ENCODE assay signal across 8 cellular contexts in the genomic region with DNA sequence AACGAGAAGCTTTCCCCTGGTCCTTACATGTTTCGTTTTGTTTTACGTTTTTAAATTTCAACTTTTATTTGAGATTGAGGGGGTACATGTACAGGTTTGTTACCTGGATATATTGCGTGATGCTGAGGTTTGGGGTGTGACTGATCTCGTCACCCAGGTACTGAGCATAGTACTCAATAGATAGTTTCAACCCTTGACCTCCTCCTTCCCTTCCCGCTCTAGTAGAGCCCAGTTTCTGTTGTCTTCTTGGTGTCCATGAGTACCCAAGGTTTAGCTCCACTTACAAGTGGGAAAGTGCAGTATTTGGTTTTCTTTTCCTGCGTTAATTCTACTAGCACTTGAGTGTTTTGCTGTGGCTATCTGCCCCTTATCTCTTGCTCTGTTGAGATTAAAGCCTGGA. TPM values are rescaled to one million over a fixed set of nuclear protein-coding genes. Genes with fewer than 3 reads are reported as not detected.
DNase-seq lines count a peak whose midpoint lies in the region; ATAC-seq and TF ChIP-seq lines count a peak whose summit lies in the region.

No MANE protein-coding gene starts in this region.

- no peaks in the 10 kb centered on the region; the same call in 1 of the 2 replicates for H3K27me3 Mint-ChIP-seq in H9 (ENCODE audit: low read depth)

- H3K23ac ChIP-seq in H9 (ENCODE audit: insufficient read length, low read depth, low read length): no peak overlapping the region

- TF ChIP-seq CTCF in H9 (conservative IDR thresholded peaks at IDR 0.05): no peak
- TF ChIP-seq CTCF in WERI-Rb-1 (IDR thresholded peaks at IDR 0.05; ENCODE audit: low read depth, low read length): no peak
- TF ChIP-seq CTCF in adrenal gland (IDR thresholded peaks at IDR 0.05): no peak

- H3K27ac ChIP-seq in H9 (ENCODE audit: insufficient read length, low read depth, low read length) (no peak overlapping the region), WERI-Rb-1 (no peak overlapping the region), right cardiac atrium (ENCODE audit: low read length) (no peak overlapping the region), skeletal muscle tissue (ENCODE audit: low read depth, low read length) (no peak overlapping the region), adrenal gland (peak overlapping the region in 1 of 5 donors; percentile 61)

- no peak overlapping the region for H4K91ac ChIP-seq in H9 (ENCODE audit: insufficient read length, low read depth, low read length)

- H3T11ph ChIP-seq in H9 (ENCODE audit: low read length): no peak overlapping the region

- H3K36me3 Mint-ChIP-seq in H9 (ENCODE audit: insufficient read depth in 1 of 3, low read depth in 3 of 3): peaks cover 0 to 3% (median 0%) of the 10 kb centered on the region in 3 experiments; a peak in 4 of 7 replicates

- peaks cover 18% of the 10 kb centered on the region; the same call in 1 of the 2 replicates for H3K79me2 ChIP-seq in H9 (ENCODE audit: insufficient read depth, low read length)

- no peak overlapping the region for H2BK12ac ChIP-seq in H9 (ENCODE audit: insufficient read length, low read depth, low read length)

- H3K23me2 ChIP-seq in H9 (ENCODE audit: insufficient read length, low read depth, low read length, poor library complexity, severe bottlenecking): peaks cover 10% of the 10 kb centered on the region

- no peak overlapping the region for H2AFZ ChIP-seq in H9 (ENCODE audit: low read length)

- H3K4me1 Mint-ChIP-seq in H9: peaks cover 18 to 23% of the 10 kb centered on the region in 2 experiments

- intact Hi-C loops in right cardiac atrium (cut with DNase I): loop anchor here in 1 of 4 donors (10.0 kb wide), 1 partner anchor 129 kb away; a partner anchor contains a TSS
- intact Hi-C loops in adrenal gland (cut with DNase I): loop anchor here in 1 of 2 donors (10.0 kb wide), 1 partner anchor 129 kb away; a partner anchor contains a TSS

- H3K4me3 ChIP-seq in WERI-Rb-1 (ENCODE audit: low read depth, low read length) (peak overlapping the region; percentile 83), right cardiac atrium (ENCODE audit: low read length) (peak overlapping the region; percentile 84), skeletal muscle tissue (ENCODE audit: low read length in 3 of 3) (peak overlapping the region; percentile 92 to 94 (median 93)), adrenal gland (peak overlapping the region in 2 of 4 donors; percentile 86 to 95)

- no peak overlapping the region for H3K18ac ChIP-seq in H9 (ENCODE audit: insufficient read length, low read depth, low read length)

- no peak for TF ChIP-seq POLR2A in adrenal gland (IDR thresholded peaks at IDR 0.05)

- H3K9me3 Mint-ChIP-seq in H9: no peaks in the 10 kb centered on the region; a peak in 2 of 5 replicates

- no peak overlapping the region for H2BK15ac ChIP-seq in H9 (ENCODE audit: low read depth, low read length)

- no peak overlapping the region for H4K8ac ChIP-seq in H9 (replicated peaks; ENCODE audit: insufficient read length, low read depth, low read length)

- H2AK5ac ChIP-seq in H9 (ENCODE audit: insufficient read length, low read length): no peak overlapping the region

- no peak overlapping the region for H2BK20ac ChIP-seq in H9 (ENCODE audit: low read depth, low read length, poor library complexity, severe bottlenecking)

- no peak overlapping the region for H2BK5ac ChIP-seq in H9 (ENCODE audit: insufficient read length, low read length)

- H3K36me3 ChIP-seq in WERI-Rb-1: no peaks in the 10 kb centered on the region
- no peaks in the 10 kb centered on the region for H3K36me3 ChIP-seq in skeletal muscle tissue (ENCODE audit: control insufficient read depth in 3 of 3, insufficient read depth in 3 of 3, low read length in 3 of 3)
- no peaks in the 10 kb centered on the region for H3K36me3 ChIP-seq in adrenal gland (replicated peaks in 1 of 2)

- no peak overlapping the region for H3K4ac ChIP-seq in H9 (ENCODE audit: low read depth, low read length)

- H3K27ac Mint-ChIP-seq in H9: peak overlapping the region in 2 of 3 experiments; percentile 68 to 72; a peak in 2 of 7 replicates

- H3K9me3 ChIP-seq in H9 (ENCODE audit: control insufficient read depth, low read depth, low read length): no peaks in the 10 kb centered on the region
- H3K9me3 ChIP-seq in WERI-Rb-1 (ENCODE audit: severe bottlenecking): no peaks in the 10 kb centered on the region
- no peaks in the 10 kb centered on the region for H3K9me3 ChIP-seq in right cardiac atrium (ENCODE audit: control insufficient read depth, low read length)
- H3K9me3 ChIP-seq in skeletal muscle tissue (ENCODE audit: control insufficient read depth in 3 of 3, low read length in 3 of 3): no peaks in the 10 kb centered on the region
- H3K9me3 ChIP-seq in adrenal gland (replicated peaks in 1 of 3): no peaks in the 10 kb centered on the region

- no peak overlapping the region for H3K14ac ChIP-seq in H9 (ENCODE audit: insufficient read depth, low read length)

- ATAC-seq in right cardiac atrium (no peak), HG02642 (IDR thresholded peaks at IDR 0.05; ENCODE audit: poor library complexity, unreplicated experiment) (no peak), HG03139 (IDR thresholded peaks at IDR 0.05; ENCODE audit: unreplicated experiment) (no peak), GM18907 (IDR thresholded peaks at IDR 0.05; ENCODE audit: unreplicated experiment) (no peak)

- H3K4me3 Mint-ChIP-seq in H9: peak overlapping the region; percentile 89 to 93

- H3K4me2 ChIP-seq in H9 (ENCODE audit: insufficient read depth, insufficient read length, low read length): peak overlapping the region; percentile 93

- peaks cover 3% of the 10 kb centered on the region; the same call in 1 of the 2 replicates for H3K4me1 ChIP-seq in H9 (ENCODE audit: insufficient read depth, low read length)
- H3K4me1 ChIP-seq in right cardiac atrium (ENCODE audit: control insufficient read depth, insufficient read depth, low read length): peaks cover 5% of the 10 kb centered on the region
- H3K4me1 ChIP-seq in skeletal muscle tissue (ENCODE audit: control insufficient read depth in 3 of 3, insufficient read depth in 3 of 3, low read length in 3 of 3): peaks cover 17 to 30% (median 22%) of the 10 kb centered on the region in 3 donors
- peaks cover 25 to 33% of the 10 kb centered on the region in 2 donors for H3K4me1 ChIP-seq in adrenal gland (replicated peaks in 1 of 2)

- H3K9ac ChIP-seq in H9 (ENCODE audit: extremely low read depth, insufficient read length, low read length) (peak overlapping the region; percentile 81), skeletal muscle tissue (ENCODE audit: low read depth in 1 of 3, low read length in 3 of 3) (peak overlapping the region; percentile 69 to 95 (median 94))

- H3K27me3 ChIP-seq in H9 (ENCODE audit: insufficient read depth, low read length) (no peaks in the 10 kb centered on the region), WERI-Rb-1 (ENCODE audit: insufficient read depth, low read depth, severe bottlenecking) (no peaks in the 10 kb centered on the region), right cardiac atrium (ENCODE audit: control insufficient read depth, insufficient read depth) (no peaks in the 10 kb centered on the region), skeletal muscle tissue (ENCODE audit: control insufficient read depth in 3 of 3, insufficient read depth in 3 of 3, low read length in 3 of 3) (no peaks in the 10 kb centered on the region), adrenal gland (no peaks in the 10 kb centered on the region)

- DNase-seq in H9 (no peak), WERI-Rb-1 (no peak), right cardiac atrium (no peak), adrenal gland (no peak)

- H3K56ac ChIP-seq in H9 (ENCODE audit: insufficient read length, low read depth, low read length): no peak overlapping the region

- H4K5ac ChIP-seq in H9 (ENCODE audit: insufficient read length, low read depth, low read length): no peak overlapping the region

- H2BK120ac ChIP-seq in H9 (ENCODE audit: low read depth, low read length, poor library complexity, severe bottlenecking): no peak overlapping the region

- WGBS in H9 (ENCODE audit: extremely low coverage, insufficient read length, low lambda C conversion rate): no CpG with 5 or more reads among the region's 7 CpGs
- 9% methylated on average over 7 of the region's 7 CpGs for WGBS in right cardiac atrium
- WGBS in adrenal gland, 4 donors: 11 to 20% (median 17%) methylated on average over 7 of the region's 7 CpGs

- peaks cover under 1% of the 10 kb centered on the region for H3K79me1 ChIP-seq in H9 (ENCODE audit: insufficient read depth, low read depth, low read length, poor library complexity, severe bottlenecking)

- no peaks in the 10 kb centered on the region for H4K20me1 ChIP-seq in H9 (ENCODE audit: control insufficient read depth, insufficient read depth, insufficient read length)

RNA-seq across cellular contexts. Expression of a gene that starts 47.1 kb away (rescaled TPM):
- total RNA-seq in H9 (2021) (37.2 and 38.3 TPM in 2 replicates), right cardiac atrium (10 to 100 TPM in 3 of 4 donors, 1 to 10 TPM in 1; 9.4 to 13.3 (median 11.8) TPM), skeletal muscle tissue (12.0 TPM), adrenal gland (10 to 100 TPM; 27.4 to 52.3 (median 37.4) TPM)
- polyA plus RNA-seq in right cardiac atrium (7.6 TPM), adrenal gland (10 to 100 TPM in 2 of 3 donors, 1 to 10 TPM in 1; 5.9 to 20.4 (median 12.5) TPM)
